Comparison of ENCODE assay signal across 30 cellular contexts in genomic region chr4:123838426-123838825, GRCh38.
DNase-seq lines count a peak whose midpoint lies in the region; ATAC-seq and TF ChIP-seq lines count a peak whose summit lies in the region.
"Had no signal": no experiment of that assay in that cellular context is flagged by ENCODE, and none has a peak within 500 bp of the region (broad histone marks: within the 10 kb centered on the region; RNA-seq: fewer than 3 reads in every experiment).

No MANE protein-coding gene starts in this region.

- TF ChIP-seq CTCF in SK-N-SH (IDR thresholded peaks at IDR 0.05): no peak
- TF ChIP-seq CTCF in PC-3 (conservative IDR thresholded peaks at IDR 0.05; ENCODE audit: low read depth, low read length): no peak
- TF ChIP-seq CTCF in foreskin fibroblast (IDR thresholded peaks at IDR 0.05; ENCODE audit: low read depth, low read length): no peak
- TF ChIP-seq CTCF in CD8-positive, alpha-beta T cell (IDR thresholded peaks at IDR 0.05): no peak

- no peak for TF ChIP-seq RAD21 in SK-N-SH (IDR thresholded peaks at IDR 0.05; ENCODE audit: low read length)

- 19% methylated on average over 1 of the region's 1 CpG for WGBS in SK-N-SH (ENCODE audit: low lambda C conversion rate)

- H3K27ac ChIP-seq in SK-N-SH (ENCODE audit: low read depth in 2 of 2, low read length in 1 of 2) (no peak overlapping the region), PC-3 (ENCODE audit: low read length) (no peak overlapping the region)
- H3K27ac ChIP-seq in CD8-positive, alpha-beta T cell (ENCODE audit: low read depth, low read length): no peak overlapping the region
- H3K27ac ChIP-seq: breast epithelium, parathyroid adenoma, right atrium auricular region, tibial artery, vagina had no signal

- BruUV-seq in PC-3 (replicated peaks; lab: Mats Ljungman, UMichigan): no TSS peak

- CTCF ChIA-PET in SK-N-SH (lab: Yijun Ruan, JAX): no interaction called here
- CTCF ChIA-PET in PC-3 (lab: Charles Lee): no interaction called here
- CTCF ChIA-PET in CD8-positive, alpha-beta T cell (lab: Charles Lee): no interaction called here

- H3K9me3 ChIP-seq in SK-N-SH: peaks cover 6% of the 10 kb centered on the region; the same call in 1 of the 2 replicates
- H3K9me3 ChIP-seq in PC-3 (ENCODE audit: low read length): no peaks in the 10 kb centered on the region
- no peaks in the 10 kb centered on the region for H3K9me3 ChIP-seq in CD8-positive, alpha-beta T cell (ENCODE audit: low read length)
- H3K9me3 ChIP-seq: breast epithelium, mucosa of descending colon, right atrium auricular region, tibial artery, vagina had no signal

- H2AFZ ChIP-seq in SK-N-SH (ENCODE audit: low read depth) (no peak overlapping the region; the same call in 1 of the 2 replicates), PC-3 (ENCODE audit: low read length) (no peak overlapping the region)
- H2AFZ ChIP-seq: parathyroid adenoma had no signal

- H3K79me2 ChIP-seq in SK-N-SH (ENCODE audit: insufficient read depth) (no peaks in the 10 kb centered on the region), PC-3 (ENCODE audit: low read length) (no peaks in the 10 kb centered on the region)
- H3K79me2 ChIP-seq: parathyroid adenoma had no signal

- DNase-seq in SK-N-SH (no peak), PC-3 (peak; percentile 2), foreskin fibroblast (peak; percentile 38 to 60), NCI-H2029 (lab: John Stamatoyannopoulos, UW) (no peak), HUDEP-2 (lab: John Stamatoyannopoulos, UW; ENCODE audit: unreplicated experiment in 76 of 76) (no peak)
- no peak for DNase-seq in CD8-positive, alpha-beta T cell
- DNase-seq: activated CD4-positive, alpha-beta T cell treated with anti-CD3 and anti-CD28 coated beads, Interleukin-2, amount 10 ng/mL, durations not matched to agents 7 days and 5 days; activated effector memory CD4-positive, alpha-beta T cell treated with anti-CD3 and anti-CD28 coated beads, Interleukin-2, amount 50 U/mL, for 16 hours; activated T-cell treated with anti-CD3 and anti-CD28 coated beads, Interleukin-2, amount 50 U/mL, for 1 hour; CD4-positive, alpha-beta T cell; immature natural killer cell; Karpas-422; left cardiac atrium; mucosa of descending colon; NCI-H1436; NCI-H510A treated with DMSO at 0.1 percent for 48 hours; SIG-M5; stimulated activated CD8-positive, alpha-beta memory T cell treated with anti-CD3 and anti-CD28 coated beads, Interleukin-4, amount 100 ng/mL, for 48 hours; tibial artery had no signal

- H3K4me1 ChIP-seq in SK-N-SH (ENCODE audit: control insufficient read depth in 1 of 2, insufficient read depth in 2 of 2, low read depth in 1 of 2, low read length in 1 of 2) (peaks cover 3 to 26% of the 10 kb centered on the region in 2 experiments; a peak in 3 of 4 replicates), PC-3 (ENCODE audit: insufficient read depth, low read length) (peaks cover 14% of the 10 kb centered on the region)
- no peaks in the 10 kb centered on the region for H3K4me1 ChIP-seq in CD8-positive, alpha-beta T cell (ENCODE audit: insufficient read depth, low read length)
- H3K4me1 ChIP-seq: breast epithelium, parathyroid adenoma had no signal

- H3F3A ChIP-seq in SK-N-SH (replicated peaks; ENCODE audit: insufficient read depth) (peaks cover 11% of the 10 kb centered on the region), PC-3 (ENCODE audit: low read length, unreplicated experiment) (no peaks in the 10 kb centered on the region)

- H3K27me3 Mint-ChIP-seq in CD8-positive, alpha-beta T cell (ENCODE audit: low read depth): no peaks in the 10 kb centered on the region
- H3K27me3 Mint-ChIP-seq: activated CD4-positive, alpha-beta T cell treated with anti-CD3 and anti-CD28 coated beads, Interleukin-2, amount 10 ng/mL, durations not matched to agents 7 days and 5 days; activated naive CD8-positive, alpha-beta T cell; CD4-positive, alpha-beta T cell had no signal

- H3K9ac ChIP-seq in SK-N-SH (no peak overlapping the region), PC-3 (ENCODE audit: low read length) (no peak overlapping the region)
- H3K9ac ChIP-seq: parathyroid adenoma had no signal

- no peaks in the 10 kb centered on the region for H3K4me1 Mint-ChIP-seq in CD8-positive, alpha-beta T cell (ENCODE audit: low read depth)
- H3K4me1 Mint-ChIP-seq: activated CD4-positive, alpha-beta T cell treated with anti-CD3 and anti-CD28 coated beads, Interleukin-2, amount 10 ng/mL, durations not matched to agents 7 days and 5 days; immature natural killer cell had no signal

- TF ChIP-seq EP300 in SK-N-SH (IDR thresholded peaks at IDR 0.05; ENCODE audit: borderline replicate concordance in 1 of 2, low read depth in 1 of 2, low read length in 1 of 2): 0 out of 4 replicates have a peak, but pooled peaks of 1 of the 2 experiments have one; percentile 25

- no peaks in the 10 kb centered on the region for H3K36me3 Mint-ChIP-seq in CD8-positive, alpha-beta T cell
- H3K36me3 Mint-ChIP-seq: activated naive CD8-positive, alpha-beta T cell; immature natural killer cell; natural killer cell treated with Interleukin-12 subunit alpha and Interleukin-12 subunit beta and Interleukin-15 and Interleukin-18, amount 100 ng/mL, for 72 hours; WTC11 had no signal

- H3K4me2 ChIP-seq in SK-N-SH (no peak overlapping the region), PC-3 (ENCODE audit: low read length) (no peak overlapping the region)

- no peak overlapping the region for H3K27ac Mint-ChIP-seq in CD8-positive, alpha-beta T cell
- H3K27ac Mint-ChIP-seq: activated CD4-positive, alpha-beta T cell treated with anti-CD3 and anti-CD28 coated beads, Interleukin-2, amount 10 ng/mL, durations not matched to agents 7 days and 5 days; activated naive CD8-positive, alpha-beta T cell; CD4-positive, alpha-beta T cell; immature natural killer cell; natural killer cell treated with Interleukin-12 subunit alpha and Interleukin-12 subunit beta and Interleukin-15 and Interleukin-18, amount 100 ng/mL, for 72 hours; WTC11 had no signal

- ATAC-seq in SK-N-SH treated with all-trans-retinoic acid at 6 μM for 48 hours (no peak), PC-3 (no peak), HG03571 (IDR thresholded peaks at IDR 0.05; ENCODE audit: unreplicated experiment) (no peak)
- ATAC-seq in CD8-positive, alpha-beta T cell: no peak
- ATAC-seq: HCT116; HepG2; left cardiac atrium; mucosa of descending colon; natural killer cell treated with Interleukin-12 subunit alpha and Interleukin-12 subunit beta and Interleukin-15 and Interleukin-18, amount 100 ng/mL, for 72 hours; WTC11 had no signal

- H3K9me2 ChIP-seq in SK-N-SH (no peaks in the 10 kb centered on the region), PC-3 (replicated peaks; ENCODE audit: low read length) (no peaks in the 10 kb centered on the region)

- H3K27me3 ChIP-seq in SK-N-SH (ENCODE audit: insufficient read depth) (no peaks in the 10 kb centered on the region), PC-3 (ENCODE audit: low read length) (no peaks in the 10 kb centered on the region)
- no peaks in the 10 kb centered on the region for H3K27me3 ChIP-seq in CD8-positive, alpha-beta T cell (ENCODE audit: insufficient read depth, low read length)
- H3K27me3 ChIP-seq: breast epithelium, right atrium auricular region, tibial artery, vagina had no signal

- H3K4me3 ChIP-seq in SK-N-SH (ENCODE audit: low read depth in 2 of 2, low read length in 1 of 2) (no peak overlapping the region), PC-3 (ENCODE audit: low read length) (no peak overlapping the region), foreskin fibroblast (ENCODE audit: low read depth in 1 of 2, low read length in 2 of 2) (no peak overlapping the region)
- H3K4me3 ChIP-seq in CD8-positive, alpha-beta T cell (ENCODE audit: low read depth, low read length): no peak overlapping the region
- H3K4me3 ChIP-seq: breast epithelium, mucosa of descending colon, right atrium auricular region, tibial artery, vagina had no signal

- intact Hi-C loops in PC-3 (cut with micrococcal nuclease): loop anchor here (5.0 kb wide), 1 partner anchor 66 kb away; no protein-coding TSS in a partner anchor
- intact Hi-C loops in CD8-positive, alpha-beta T cell (cut with DNase I, micrococcal nuclease): no loop called here

- H3K9me3 Mint-ChIP-seq in CD8-positive, alpha-beta T cell: no peaks in the 10 kb centered on the region
- H3K9me3 Mint-ChIP-seq: activated CD4-positive, alpha-beta T cell treated with anti-CD3 and anti-CD28 coated beads, Interleukin-2, amount 10 ng/mL, durations not matched to agents 7 days and 5 days; CD4-positive, alpha-beta T cell; immature natural killer cell; natural killer cell treated with Interleukin-12 subunit alpha and Interleukin-12 subunit beta and Interleukin-15 and Interleukin-18, amount 100 ng/mL, for 72 hours had no signal

- POLR2A ChIA-PET in SK-N-SH (lab: Yijun Ruan, JAX) (no interaction called here), PC-3 (lab: Charles Lee; ENCODE audit: unreplicated experiment) (no interaction called here)
- POLR2A ChIA-PET in CD8-positive, alpha-beta T cell (lab: Charles Lee): no interaction called here

- H4K20me1 ChIP-seq in SK-N-SH (ENCODE audit: insufficient read depth) (no peaks in the 10 kb centered on the region), PC-3 (ENCODE audit: low read length) (no peaks in the 10 kb centered on the region)

- H3K36me3 ChIP-seq in SK-N-SH (replicated peaks in 1 of 2; ENCODE audit: control insufficient read depth in 1 of 2, insufficient read depth in 2 of 2, low read length in 1 of 2) (no peaks in the 10 kb centered on the region), PC-3 (ENCODE audit: low read depth, low read length) (no peaks in the 10 kb centered on the region)
- no peaks in the 10 kb centered on the region for H3K36me3 ChIP-seq in CD8-positive, alpha-beta T cell (ENCODE audit: insufficient read depth, low read length)
- H3K36me3 ChIP-seq: breast epithelium, right atrium auricular region, tibial artery, vagina had no signal

- no peak overlapping the region for H3K4me3 Mint-ChIP-seq in CD8-positive, alpha-beta T cell
- H3K4me3 Mint-ChIP-seq: activated CD4-positive, alpha-beta T cell treated with anti-CD3 and anti-CD28 coated beads, Interleukin-2, amount 10 ng/mL, durations not matched to agents 7 days and 5 days; activated naive CD8-positive, alpha-beta T cell; CD4-positive, alpha-beta T cell; immature natural killer cell; natural killer cell treated with Interleukin-12 subunit alpha and Interleukin-12 subunit beta and Interleukin-15 and Interleukin-18, amount 100 ng/mL, for 72 hours; WTC11 had no signal

TF ChIP-seq in SK-N-SH, 30 proteins besides CTCF, POLR2A, EP300 and RAD21 (continues in another document):
- no peak for TF ChIP-seq RFX5 (IDR thresholded peaks at IDR 0.05; ENCODE audit: low read length)
- TF ChIP-seq TCF12 (IDR thresholded peaks at IDR 0.05): peak; percentile 30; the same call in 1 of the 2 replicates
- no peak for TF ChIP-seq GABPA (IDR thresholded peaks at IDR 0.05; ENCODE audit: low read depth)
- no peak for TF ChIP-seq TAF1 (IDR thresholded peaks at IDR 0.05; ENCODE audit: borderline replicate concordance, low read depth, low read length)

TF ChIP-seq in SK-N-SH treated with all-trans-retinoic acid at 6 μM for 48 hours, 23 proteins besides CTCF, POLR2A, EP300 and RAD21 (continues in another document):
- TF ChIP-seq ARNTL (CRISPR knock-in tag; IDR thresholded peaks at IDR 0.05; ENCODE audit: borderline replicate concordance, low read depth) (no peak), ZFP3 (CRISPR knock-in tag; IDR thresholded peaks at IDR 0.05) (no peak), ZC3H10 (CRISPR knock-in tag; IDR thresholded peaks at IDR 0.05) (no peak), ZFP30 (CRISPR knock-in tag; IDR thresholded peaks at IDR 0.05) (no peak), ZNF70 (CRISPR knock-in tag; IDR thresholded peaks at IDR 0.05) (no peak), ZNF8 (CRISPR knock-in tag; IDR thresholded peaks at IDR 0.05) (no peak)

Comparison
In these comparisons a context has a peak if more than half of its experiments do, and no peak if none do; other contexts are left out.
1. DNase-seq: peak in PC-3 (single experiment) and foreskin fibroblast (2 of 2); none in SK-N-SH (single experiment), CD8-positive, alpha-beta T cell (0 of 7), NCI-H2029 (single experiment) and HUDEP-2 (0 of 76).